Comparison of ENCODE assay signal across 8 cellular contexts in genomic region chr6:152380351-152380767, GRCh38.
A peak's percentile ranks its signal among the peaks of the same experiment; 100 is the strongest.
DNase-seq lines count a peak whose midpoint lies in the region; TF ChIP-seq lines count a peak whose summit lies in the region.

No MANE protein-coding gene starts in this region.

- no peaks in the 10 kb centered on the region for H3K27me3 Mint-ChIP-seq in type B pancreatic cell

- H3K9ac ChIP-seq in mesendoderm (ENCODE audit: low read length): no peak overlapping the region

- TF ChIP-seq CTCF in type B pancreatic cell (conservative IDR thresholded peaks at IDR 0.05): no peak

- H3K79me1 ChIP-seq in mesendoderm (ENCODE audit: low read length): no peaks in the 10 kb centered on the region

- H3K4ac ChIP-seq in mesendoderm (ENCODE audit: low read depth, low read length): no peak overlapping the region

- no CpG with 5 or more reads among the region's 5 CpGs for WGBS in mesendoderm (ENCODE audit: extremely low coverage, insufficient coverage, low lambda C conversion rate)

- H3K4me1 ChIP-seq in mesendoderm (ENCODE audit: control insufficient read depth, low read depth, low read length): no peaks in the 10 kb centered on the region

- H3K36me3 Mint-ChIP-seq in type B pancreatic cell: peaks cover 4% of the 10 kb centered on the region

- H2BK15ac ChIP-seq in mesendoderm (replicated peaks; ENCODE audit: low read depth): no peak overlapping the region

- H3K36me3 ChIP-seq in mesendoderm (ENCODE audit: control insufficient read depth, insufficient read depth, low read length): no peaks in the 10 kb centered on the region

- H4K8ac ChIP-seq in mesendoderm (ENCODE audit: low read depth, low read length): no peak overlapping the region

- H3K27me3 ChIP-seq in mesendoderm (ENCODE audit: insufficient read depth, low read length, poor library complexity): no peaks in the 10 kb centered on the region

- peaks cover 25% of the 10 kb centered on the region for H3K4me1 Mint-ChIP-seq in type B pancreatic cell (ENCODE audit: unreplicated experiment)

- H2AK5ac ChIP-seq in mesendoderm (ENCODE audit: low read length): no peak overlapping the region

- H3K27ac ChIP-seq in mesendoderm (ENCODE audit: low read depth, low read length): no peak overlapping the region

- no peaks in the 10 kb centered on the region for H3K9me3 Mint-ChIP-seq in type B pancreatic cell

- no peak overlapping the region for H3K18ac ChIP-seq in mesendoderm (ENCODE audit: low read length)

- no peak overlapping the region for H2BK120ac ChIP-seq in mesendoderm (ENCODE audit: low read depth, low read length)

- no peak overlapping the region for H3K56ac ChIP-seq in mesendoderm (ENCODE audit: low read length)

- H2BK5ac ChIP-seq in mesendoderm (ENCODE audit: low read length): no peak overlapping the region

- H3K4me3 ChIP-seq in mesendoderm (ENCODE audit: low read length): no peak overlapping the region

- H3K79me2 ChIP-seq in mesendoderm (ENCODE audit: control insufficient read depth, insufficient read depth, low read length): no peaks in the 10 kb centered on the region

- no peak overlapping the region for H3K23ac ChIP-seq in mesendoderm (ENCODE audit: low read length)

- H3K4me3 Mint-ChIP-seq in type B pancreatic cell: peak overlapping the region; percentile 90

- no peak overlapping the region for H4K5ac ChIP-seq in mesendoderm (ENCODE audit: low read length)

- H3K4me2 ChIP-seq in mesendoderm (ENCODE audit: low read length): no peak overlapping the region

- peak overlapping the region; percentile 94 for H3K27ac Mint-ChIP-seq in type B pancreatic cell

- DNase-seq in LoVo (ENCODE audit: low spot score) (peak; percentile 2), dermis microvascular lymphatic vessel endothelial cell (ENCODE audit: low read depth in 2 of 2) (peak; percentile 29 to 73), mesendoderm (peak; percentile 51), type B pancreatic cell (ENCODE audit: extremely low spot score, unreplicated experiment) (no peak), HPDE6-E6E7 (ENCODE audit: extremely low spot score) (no peak), AML-193 (lab: John Stamatoyannopoulos, UW) (no peak), ureter (ENCODE audit: low spot score) (no peak), NCI-H2227 treated with DMSO at 0.1 percent for 48 hours (lab: John Stamatoyannopoulos, UW) (no peak)

Comparison
In these comparisons a context has a peak if more than half of its experiments do, and no peak if none do; other contexts are left out.
1. DNase-seq: peak in LoVo (single experiment), dermis microvascular lymphatic vessel endothelial cell (2 of 2) and mesendoderm (single experiment); none in type B pancreatic cell (single experiment), HPDE6-E6E7 (single experiment), AML-193 (0 of 2), ureter (single experiment) and NCI-H2227 treated with DMSO at 0.1 percent for 48 hours (single experiment).